ENCODE assay signal across 1 cellular context in the genomic region with DNA sequence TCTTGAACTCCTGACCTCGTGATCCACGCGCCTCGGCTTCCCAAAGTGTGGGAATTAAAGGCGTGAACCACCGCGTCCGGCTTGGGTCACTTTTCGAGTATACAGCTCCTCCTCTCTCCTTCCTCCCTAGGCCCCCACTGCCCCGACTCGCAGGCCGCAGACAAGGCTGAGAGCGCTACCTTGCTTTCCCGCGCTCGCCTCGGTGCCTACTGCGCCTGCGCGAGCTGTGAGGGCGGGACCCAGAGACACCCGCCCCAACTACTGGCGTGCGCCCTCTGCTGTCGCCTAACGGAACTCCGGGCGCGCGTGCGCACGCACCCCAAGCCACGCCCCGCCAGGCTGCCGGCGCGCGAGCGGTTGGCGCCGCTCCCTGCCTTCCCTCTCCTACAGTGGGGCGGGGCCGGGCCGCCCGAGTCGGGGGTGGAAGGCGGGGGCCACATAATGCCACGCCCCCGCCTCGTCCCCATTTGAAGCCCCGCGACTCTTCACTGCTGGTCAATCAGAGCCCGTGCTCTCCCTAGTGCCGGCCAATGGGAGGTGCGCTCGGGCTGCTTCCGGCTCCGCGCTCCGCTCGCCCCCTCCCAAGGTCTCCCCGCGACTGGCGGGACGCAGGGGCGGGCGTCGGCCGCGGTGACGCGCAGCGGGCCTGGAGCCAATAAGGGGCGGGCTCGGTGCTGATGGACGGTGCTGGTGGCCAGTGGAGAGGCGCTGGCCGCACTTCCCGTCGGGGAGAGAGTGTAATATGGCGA.
TF ChIP-seq lines count a peak whose summit lies in the region.

A gene (plus strand): TSS at position 730 of the 749 bp plus-strand sequence. CDS start 13 bp downstream, at position 743.

TF ChIP-seq in HepG2, 621 proteins besides CTCF, POLR2A, EP300 and RAD21 (continued from another document and continues in another):
- TF ChIP-seq, protein P1, sequence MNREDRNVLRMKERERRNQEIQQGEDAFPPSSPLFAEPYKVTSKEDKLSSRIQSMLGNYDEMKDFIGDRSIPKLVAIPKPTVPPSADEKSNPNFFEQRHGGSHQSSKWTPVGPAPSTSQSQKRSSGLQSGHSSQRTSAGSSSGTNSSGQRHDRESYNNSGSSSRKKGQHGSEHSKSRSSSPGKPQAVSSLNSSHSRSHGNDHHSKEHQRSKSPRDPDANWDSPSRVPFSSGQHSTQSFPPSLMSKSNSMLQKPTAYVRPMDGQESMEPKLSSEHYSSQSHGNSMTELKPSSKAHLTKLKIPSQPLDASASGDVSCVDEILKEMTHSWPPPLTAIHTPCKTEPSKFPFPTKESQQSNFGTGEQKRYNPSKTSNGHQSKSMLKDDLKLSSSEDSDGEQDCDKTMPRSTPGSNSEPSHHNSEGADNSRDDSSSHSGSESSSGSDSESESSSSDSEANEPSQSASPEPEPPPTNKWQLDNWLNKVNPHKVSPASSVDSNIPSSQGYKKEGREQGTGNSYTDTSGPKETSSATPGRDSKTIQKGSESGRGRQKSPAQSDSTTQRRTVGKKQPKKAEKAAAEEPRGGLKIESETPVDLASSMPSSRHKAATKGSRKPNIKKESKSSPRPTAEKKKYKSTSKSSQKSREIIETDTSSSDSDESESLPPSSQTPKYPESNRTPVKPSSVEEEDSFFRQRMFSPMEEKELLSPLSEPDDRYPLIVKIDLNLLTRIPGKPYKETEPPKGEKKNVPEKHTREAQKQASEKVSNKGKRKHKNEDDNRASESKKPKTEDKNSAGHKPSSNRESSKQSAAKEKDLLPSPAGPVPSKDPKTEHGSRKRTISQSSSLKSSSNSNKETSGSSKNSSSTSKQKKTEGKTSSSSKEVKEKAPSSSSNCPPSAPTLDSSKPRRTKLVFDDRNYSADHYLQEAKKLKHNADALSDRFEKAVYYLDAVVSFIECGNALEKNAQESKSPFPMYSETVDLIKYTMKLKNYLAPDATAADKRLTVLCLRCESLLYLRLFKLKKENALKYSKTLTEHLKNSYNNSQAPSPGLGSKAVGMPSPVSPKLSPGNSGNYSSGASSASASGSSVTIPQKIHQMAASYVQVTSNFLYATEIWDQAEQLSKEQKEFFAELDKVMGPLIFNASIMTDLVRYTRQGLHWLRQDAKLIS (CRISPR knock-in tag; IDR thresholded peaks at IDR 0.05), result no peak
- TF ChIP-seq, protein P2, sequence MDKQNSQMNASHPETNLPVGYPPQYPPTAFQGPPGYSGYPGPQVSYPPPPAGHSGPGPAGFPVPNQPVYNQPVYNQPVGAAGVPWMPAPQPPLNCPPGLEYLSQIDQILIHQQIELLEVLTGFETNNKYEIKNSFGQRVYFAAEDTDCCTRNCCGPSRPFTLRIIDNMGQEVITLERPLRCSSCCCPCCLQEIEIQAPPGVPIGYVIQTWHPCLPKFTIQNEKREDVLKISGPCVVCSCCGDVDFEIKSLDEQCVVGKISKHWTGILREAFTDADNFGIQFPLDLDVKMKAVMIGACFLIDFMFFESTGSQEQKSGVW (CRISPR knock-in tag; IDR thresholded peaks at IDR 0.05; ENCODE audit: borderline replicate concordance), result no peak
- TF ChIP-seq ZEB1 (IDR thresholded peaks at IDR 0.05; ENCODE audit: insufficient replicate concordance, low read depth) (no peak), HDAC1 (CRISPR knock-in tag; IDR thresholded peaks at IDR 0.05) (peak; percentile 47), ZNF224 (CRISPR knock-in tag; IDR thresholded peaks at IDR 0.05) (no peak), ZNF589 (CRISPR knock-in tag; conservative IDR thresholded peaks at IDR 0.05) (peak; percentile 41; the same call in 1 of the 2 replicates), HHEX (CRISPR knock-in tag; IDR thresholded peaks at IDR 0.05) (no peak), PHF21A (CRISPR knock-in tag; IDR thresholded peaks at IDR 0.05) (peak; percentile 78), ZNF44 (CRISPR knock-in tag; IDR thresholded peaks at IDR 0.05) (no peak), CHCHD3 (CRISPR knock-in tag; IDR thresholded peaks at IDR 0.05) (no peak), DNMT3B (CRISPR knock-in tag; conservative IDR thresholded peaks at IDR 0.05) (no peak), NCOA5 (CRISPR knock-in tag; IDR thresholded peaks at IDR 0.05) (no peak), ZNF335 (CRISPR knock-in tag; IDR thresholded peaks at IDR 0.05) (no peak), ARNTL (CRISPR knock-in tag; IDR thresholded peaks at IDR 0.05) (no peak), CCAR2 (optimal IDR thresholded peaks at IDR 0.05; ENCODE audit: low read depth, low read length) (no peak), SIX1 (CRISPR knock-in tag; IDR thresholded peaks at IDR 0.05; ENCODE audit: borderline replicate concordance) (peak; percentile 36; the same call in 1 of the 2 replicates), ZNF235 (CRISPR knock-in tag; IDR thresholded peaks at IDR 0.05; ENCODE audit: borderline replicate concordance) (0 out of 2 replicates have a peak, but pooled peaks have one; percentile 25), MIXL1 (CRISPR knock-in tag; IDR thresholded peaks at IDR 0.05) (no peak; the same call in 1 of the 2 replicates), ATRX (CRISPR knock-in tag; IDR thresholded peaks at IDR 0.05; ENCODE audit: borderline replicate concordance) (no peak), SETDB1 (CRISPR knock-in tag; IDR thresholded peaks at IDR 0.05; ENCODE audit: borderline replicate concordance) (no peak), POGZ (CRISPR knock-in tag; IDR thresholded peaks at IDR 0.05) (peak; percentile 74; the same call in 1 of the 2 replicates), ZBTB7B (CRISPR knock-in tag; IDR thresholded peaks at IDR 0.05) (no peak), RFX3 (CRISPR knock-in tag; IDR thresholded peaks at IDR 0.05) (no peak), ZNF558 (CRISPR knock-in tag; IDR thresholded peaks at IDR 0.05; ENCODE audit: borderline replicate concordance) (no peak; the same call in 1 of the 2 replicates), MED13 (CRISPR knock-in tag; IDR thresholded peaks at IDR 0.05) (peak; percentile 60; the same call in 1 of the 2 replicates)
- TF ChIP-seq, protein P3, sequence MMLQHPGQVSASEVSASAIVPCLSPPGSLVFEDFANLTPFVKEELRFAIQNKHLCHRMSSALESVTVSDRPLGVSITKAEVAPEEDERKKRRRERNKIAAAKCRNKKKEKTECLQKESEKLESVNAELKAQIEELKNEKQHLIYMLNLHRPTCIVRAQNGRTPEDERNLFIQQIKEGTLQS (CRISPR knock-in tag; IDR thresholded peaks at IDR 0.05), result no peak
- TF ChIP-seq, protein P4, sequence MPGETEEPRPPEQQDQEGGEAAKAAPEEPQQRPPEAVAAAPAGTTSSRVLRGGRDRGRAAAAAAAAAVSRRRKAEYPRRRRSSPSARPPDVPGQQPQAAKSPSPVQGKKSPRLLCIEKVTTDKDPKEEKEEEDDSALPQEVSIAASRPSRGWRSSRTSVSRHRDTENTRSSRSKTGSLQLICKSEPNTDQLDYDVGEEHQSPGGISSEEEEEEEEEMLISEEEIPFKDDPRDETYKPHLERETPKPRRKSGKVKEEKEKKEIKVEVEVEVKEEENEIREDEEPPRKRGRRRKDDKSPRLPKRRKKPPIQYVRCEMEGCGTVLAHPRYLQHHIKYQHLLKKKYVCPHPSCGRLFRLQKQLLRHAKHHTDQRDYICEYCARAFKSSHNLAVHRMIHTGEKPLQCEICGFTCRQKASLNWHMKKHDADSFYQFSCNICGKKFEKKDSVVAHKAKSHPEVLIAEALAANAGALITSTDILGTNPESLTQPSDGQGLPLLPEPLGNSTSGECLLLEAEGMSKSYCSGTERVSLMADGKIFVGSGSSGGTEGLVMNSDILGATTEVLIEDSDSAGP (CRISPR knock-in tag; IDR thresholded peaks at IDR 0.05; ENCODE audit: borderline replicate concordance), result peak; percentile 75
- TF ChIP-seq, protein P5, sequence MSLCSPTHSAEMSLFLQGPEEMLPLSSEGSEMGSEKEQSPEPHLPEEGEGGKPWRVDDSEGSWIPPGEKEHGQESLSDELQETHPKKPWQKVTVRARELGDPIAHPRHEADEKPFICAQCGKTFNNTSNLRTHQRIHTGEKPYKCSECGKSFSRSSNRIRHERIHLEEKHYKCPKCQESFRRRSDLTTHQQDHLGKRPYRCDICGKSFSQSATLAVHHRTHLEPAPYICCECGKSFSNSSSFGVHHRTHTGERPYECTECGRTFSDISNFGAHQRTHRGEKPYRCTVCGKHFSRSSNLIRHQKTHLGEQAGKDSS (CRISPR knock-in tag; IDR thresholded peaks at IDR 0.05; ENCODE audit: borderline replicate concordance, low read depth), result peak; percentile 23
- TF ChIP-seq, protein P6, sequence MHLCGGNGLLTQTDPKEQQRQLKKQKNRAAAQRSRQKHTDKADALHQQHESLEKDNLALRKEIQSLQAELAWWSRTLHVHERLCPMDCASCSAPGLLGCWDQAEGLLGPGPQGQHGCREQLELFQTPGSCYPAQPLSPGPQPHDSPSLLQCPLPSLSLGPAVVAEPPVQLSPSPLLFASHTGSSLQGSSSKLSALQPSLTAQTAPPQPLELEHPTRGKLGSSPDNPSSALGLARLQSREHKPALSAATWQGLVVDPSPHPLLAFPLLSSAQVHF (CRISPR knock-in tag; IDR thresholded peaks at IDR 0.05), result no peak
- TF ChIP-seq, protein P7, sequence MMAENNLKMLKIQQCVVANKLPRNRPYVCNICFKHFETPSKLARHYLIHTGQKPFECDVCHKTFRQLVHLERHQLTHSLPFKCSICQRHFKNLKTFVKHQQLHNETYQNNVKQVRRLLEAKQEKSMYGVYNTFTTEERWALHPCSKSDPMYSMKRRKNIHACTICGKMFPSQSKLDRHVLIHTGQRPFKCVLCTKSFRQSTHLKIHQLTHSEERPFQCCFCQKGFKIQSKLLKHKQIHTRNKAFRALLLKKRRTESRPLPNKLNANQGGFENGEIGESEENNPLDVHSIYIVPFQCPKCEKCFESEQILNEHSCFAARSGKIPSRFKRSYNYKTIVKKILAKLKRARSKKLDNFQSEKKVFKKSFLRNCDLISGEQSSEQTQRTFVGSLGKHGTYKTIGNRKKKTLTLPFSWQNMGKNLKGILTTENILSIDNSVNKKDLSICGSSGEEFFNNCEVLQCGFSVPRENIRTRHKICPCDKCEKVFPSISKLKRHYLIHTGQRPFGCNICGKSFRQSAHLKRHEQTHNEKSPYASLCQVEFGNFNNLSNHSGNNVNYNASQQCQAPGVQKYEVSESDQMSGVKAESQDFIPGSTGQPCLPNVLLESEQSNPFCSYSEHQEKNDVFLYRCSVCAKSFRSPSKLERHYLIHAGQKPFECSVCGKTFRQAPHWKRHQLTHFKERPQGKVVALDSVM (CRISPR knock-in tag; IDR thresholded peaks at IDR 0.05), result peak; percentile 16; the same call in 1 of the 2 replicates
- TF ChIP-seq, protein P8, sequence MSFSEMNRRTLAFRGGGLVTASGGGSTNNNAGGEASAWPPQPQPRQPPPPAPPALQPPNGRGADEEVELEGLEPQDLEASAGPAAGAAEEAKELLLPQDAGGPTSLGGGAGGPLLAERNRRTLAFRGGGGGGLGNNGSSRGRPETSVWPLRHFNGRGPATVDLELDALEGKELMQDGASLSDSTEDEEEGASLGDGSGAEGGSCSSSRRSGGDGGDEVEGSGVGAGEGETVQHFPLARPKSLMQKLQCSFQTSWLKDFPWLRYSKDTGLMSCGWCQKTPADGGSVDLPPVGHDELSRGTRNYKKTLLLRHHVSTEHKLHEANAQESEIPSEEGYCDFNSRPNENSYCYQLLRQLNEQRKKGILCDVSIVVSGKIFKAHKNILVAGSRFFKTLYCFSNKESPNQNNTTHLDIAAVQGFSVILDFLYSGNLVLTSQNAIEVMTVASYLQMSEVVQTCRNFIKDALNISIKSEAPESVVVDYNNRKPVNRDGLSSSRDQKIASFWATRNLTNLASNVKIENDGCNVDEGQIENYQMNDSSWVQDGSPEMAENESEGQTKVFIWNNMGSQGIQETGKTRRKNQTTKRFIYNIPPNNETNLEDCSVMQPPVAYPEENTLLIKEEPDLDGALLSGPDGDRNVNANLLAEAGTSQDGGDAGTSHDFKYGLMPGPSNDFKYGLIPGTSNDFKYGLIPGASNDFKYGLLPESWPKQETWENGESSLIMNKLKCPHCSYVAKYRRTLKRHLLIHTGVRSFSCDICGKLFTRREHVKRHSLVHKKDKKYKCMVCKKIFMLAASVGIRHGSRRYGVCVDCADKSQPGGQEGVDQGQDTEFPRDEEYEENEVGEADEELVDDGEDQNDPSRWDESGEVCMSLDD (CRISPR knock-in tag; IDR thresholded peaks at IDR 0.05; ENCODE audit: borderline replicate concordance), result no peak
- TF ChIP-seq, protein P9, sequence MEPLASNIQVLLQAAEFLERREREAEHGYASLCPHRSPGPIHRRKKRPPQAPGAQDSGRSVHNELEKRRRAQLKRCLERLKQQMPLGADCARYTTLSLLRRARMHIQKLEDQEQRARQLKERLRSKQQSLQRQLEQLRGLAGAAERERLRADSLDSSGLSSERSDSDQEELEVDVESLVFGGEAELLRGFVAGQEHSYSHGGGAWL (CRISPR knock-in tag; IDR thresholded peaks at IDR 0.05), result no peak
- TF ChIP-seq, protein P10, sequence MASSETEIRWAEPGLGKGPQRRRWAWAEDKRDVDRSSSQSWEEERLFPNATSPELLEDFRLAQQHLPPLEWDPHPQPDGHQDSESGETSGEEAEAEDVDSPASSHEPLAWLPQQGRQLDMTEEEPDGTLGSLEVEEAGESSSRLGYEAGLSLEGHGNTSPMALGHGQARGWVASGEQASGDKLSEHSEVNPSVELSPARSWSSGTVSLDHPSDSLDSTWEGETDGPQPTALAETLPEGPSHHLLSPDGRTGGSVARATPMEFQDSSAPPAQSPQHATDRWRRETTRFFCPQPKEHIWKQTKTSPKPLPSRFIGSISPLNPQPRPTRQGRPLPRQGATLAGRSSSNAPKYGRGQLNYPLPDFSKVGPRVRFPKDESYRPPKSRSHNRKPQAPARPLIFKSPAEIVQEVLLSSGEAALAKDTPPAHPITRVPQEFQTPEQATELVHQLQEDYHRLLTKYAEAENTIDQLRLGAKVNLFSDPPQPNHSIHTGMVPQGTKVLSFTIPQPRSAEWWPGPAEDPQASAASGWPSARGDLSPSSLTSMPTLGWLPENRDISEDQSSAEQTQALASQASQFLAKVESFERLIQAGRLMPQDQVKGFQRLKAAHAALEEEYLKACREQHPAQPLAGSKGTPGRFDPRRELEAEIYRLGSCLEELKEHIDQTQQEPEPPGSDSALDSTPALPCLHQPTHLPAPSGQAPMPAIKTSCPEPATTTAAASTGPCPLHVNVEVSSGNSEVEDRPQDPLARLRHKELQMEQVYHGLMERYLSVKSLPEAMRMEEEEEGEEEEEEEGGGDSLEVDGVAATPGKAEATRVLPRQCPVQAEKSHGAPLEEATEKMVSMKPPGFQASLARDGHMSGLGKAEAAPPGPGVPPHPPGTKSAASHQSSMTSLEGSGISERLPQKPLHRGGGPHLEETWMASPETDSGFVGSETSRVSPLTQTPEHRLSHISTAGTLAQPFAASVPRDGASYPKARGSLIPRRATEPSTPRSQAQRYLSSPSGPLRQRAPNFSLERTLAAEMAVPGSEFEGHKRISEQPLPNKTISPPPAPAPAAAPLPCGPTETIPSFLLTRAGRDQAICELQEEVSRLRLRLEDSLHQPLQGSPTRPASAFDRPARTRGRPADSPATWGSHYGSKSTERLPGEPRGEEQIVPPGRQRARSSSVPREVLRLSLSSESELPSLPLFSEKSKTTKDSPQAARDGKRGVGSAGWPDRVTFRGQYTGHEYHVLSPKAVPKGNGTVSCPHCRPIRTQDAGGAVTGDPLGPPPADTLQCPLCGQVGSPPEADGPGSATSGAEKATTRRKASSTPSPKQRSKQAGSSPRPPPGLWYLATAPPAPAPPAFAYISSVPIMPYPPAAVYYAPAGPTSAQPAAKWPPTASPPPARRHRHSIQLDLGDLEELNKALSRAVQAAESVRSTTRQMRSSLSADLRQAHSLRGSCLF (CRISPR knock-in tag; IDR thresholded peaks at IDR 0.05; ENCODE audit: borderline replicate concordance), result no peak
